ENCODE assay signal across 1 cellular context in genomic region chr17:77036841-77037381, GRCh38.
TF ChIP-seq lines count a peak whose summit lies in the region.

No MANE protein-coding gene starts in this region.

TF ChIP-seq in WTC11, 78 proteins besides CTCF, POLR2A, EP300 and RAD21 (continued from another document):
- TF ChIP-seq, protein P1, sequence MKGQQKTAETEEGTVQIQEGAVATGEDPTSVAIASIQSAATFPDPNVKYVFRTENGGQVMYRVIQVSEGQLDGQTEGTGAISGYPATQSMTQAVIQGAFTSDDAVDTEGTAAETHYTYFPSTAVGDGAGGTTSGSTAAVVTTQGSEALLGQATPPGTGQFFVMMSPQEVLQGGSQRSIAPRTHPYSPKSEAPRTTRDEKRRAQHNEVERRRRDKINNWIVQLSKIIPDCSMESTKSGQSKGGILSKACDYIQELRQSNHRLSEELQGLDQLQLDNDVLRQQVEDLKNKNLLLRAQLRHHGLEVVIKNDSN (CRISPR knock-in tag; IDR thresholded peaks at IDR 0.05) = no peak
